In genomic region chr22:29359469-29359868, GRCh38 we compare ENCODE assay signal across 9 cellular contexts. TPM values are rescaled to one million over a fixed set of nuclear protein-coding genes. Genes with fewer than 3 reads are reported as not detected.
DNase-seq lines count a peak whose midpoint lies in the region; ATAC-seq and TF ChIP-seq lines count a peak whose summit lies in the region.
"Had no signal": no experiment of that assay in that cellular context is flagged by ENCODE, and none has a peak within 500 bp of the region (broad histone marks: within the 10 kb centered on the region; RNA-seq: fewer than 3 reads in every experiment).

No MANE protein-coding gene starts in this region.

- no peaks in the 10 kb centered on the region for H3K4me1 Mint-ChIP-seq in GM23338
- H3K4me1 Mint-ChIP-seq in T-cell: peaks cover 0 to 2% (median 0%) of the 10 kb centered on the region in 3 donors
- H3K4me1 Mint-ChIP-seq in activated T-helper 17 cell treated with anti-CD3 and anti-CD28 coated beads, Interleukin-2, amount 50 U/mL, for 72 hours: no peaks in the 10 kb centered on the region

- TF ChIP-seq CTCF in GM23338 (conservative IDR thresholded peaks at IDR 0.05; ENCODE audit: low read depth in 2 of 2) (peak; percentile 45 to 75), fibroblast of the aortic adventitia (IDR thresholded peaks at IDR 0.05; ENCODE audit: insufficient read depth, low read length) (peak; percentile 81)

- no peaks in the 10 kb centered on the region for H3K27me3 ChIP-seq in GM23338 (ENCODE audit: insufficient read depth)
- H3K27me3 ChIP-seq: neutrophil had no signal

- H3K79me2 ChIP-seq in GM23338 (replicated peaks; ENCODE audit: insufficient read depth): no peaks in the 10 kb centered on the region

- no peak overlapping the region for H3K4me2 ChIP-seq in GM23338

- peak; percentile 99 for ATAC-seq in GM23338
- ATAC-seq in GM21447 (IDR thresholded peaks at IDR 0.05; ENCODE audit: unreplicated experiment): no peak
- ATAC-seq in T-cell (replicated peaks in 1 of 4): no peak
- ATAC-seq in activated T-helper 17 cell treated with anti-CD3 and anti-CD28 coated beads, Interleukin-2, amount 50 U/mL, for 72 hours (replicated peaks): no peak

- H3F3A ChIP-seq in GM23338 (replicated peaks; ENCODE audit: low read depth): 0 out of 2 replicates have a peak, but pooled peaks cover 3% of the 10 kb centered on the region

- no peak overlapping the region for H2AFZ ChIP-seq in GM23338

- DNase-seq in GM23338 (ENCODE audit: low spot score) (peak; percentile 77), SK-MEL-5 (ENCODE audit: low read depth, low spot score) (peak; percentile 74), fibroblast of the aortic adventitia (ENCODE audit: low read depth) (peak; percentile 63), posterior cingulate gyrus (peak; percentile 33 to 95 (median 68)), NCI-H1105 treated with DMSO at 0.1 percent for 48 hours (lab: John Stamatoyannopoulos, UW) (no peak), T-cell (no peak)

- H3K4me3 Mint-ChIP-seq in GM23338 (no peak overlapping the region), T-cell (no peak overlapping the region)
- H3K4me3 Mint-ChIP-seq in activated T-helper 17 cell treated with anti-CD3 and anti-CD28 coated beads, Interleukin-2, amount 50 U/mL, for 72 hours: no peak overlapping the region

- CTCF ChIA-PET in T-cell (lab: Charles Lee): no interaction called here

- H4K20me1 ChIP-seq in GM23338 (replicated peaks; ENCODE audit: insufficient read depth): no peaks in the 10 kb centered on the region

- 0 out of 2 replicates have a peak overlapping the region, but pooled peaks have one; percentile 63 for H3K27ac ChIP-seq in GM23338 (ENCODE audit: low read depth)
- H3K27ac ChIP-seq: neutrophil had no signal

- peaks cover 6% of the 10 kb centered on the region for H3K27me3 Mint-ChIP-seq in GM23338 (ENCODE audit: insufficient read depth, low read depth, poor library complexity)
- no peaks in the 10 kb centered on the region for H3K27me3 Mint-ChIP-seq in T-cell
- H3K27me3 Mint-ChIP-seq in activated T-helper 17 cell treated with anti-CD3 and anti-CD28 coated beads, Interleukin-2, amount 50 U/mL, for 72 hours: no peaks in the 10 kb centered on the region

- H3K36me3 Mint-ChIP-seq in GM23338 (ENCODE audit: low read depth): peaks cover 39% of the 10 kb centered on the region
- H3K36me3 Mint-ChIP-seq in T-cell: peaks cover 44% of the 10 kb centered on the region
- H3K36me3 Mint-ChIP-seq in activated T-helper 17 cell treated with anti-CD3 and anti-CD28 coated beads, Interleukin-2, amount 50 U/mL, for 72 hours (ENCODE audit: low read depth): peaks cover 70% of the 10 kb centered on the region

- intact Hi-C loops in posterior cingulate gyrus (cut with DNase I): loop anchor here (5.0 kb wide), 1 partner anchor 47 kb away; no protein-coding TSS in a partner anchor

- POLR2A ChIA-PET in T-cell (lab: Charles Lee): no interaction called here

- H3K9me3 Mint-ChIP-seq in GM23338 (no peaks in the 10 kb centered on the region; the same call in 2 of the 3 replicates), T-cell (no peaks in the 10 kb centered on the region)
- no peaks in the 10 kb centered on the region for H3K9me3 Mint-ChIP-seq in activated T-helper 17 cell treated with anti-CD3 and anti-CD28 coated beads, Interleukin-2, amount 50 U/mL, for 72 hours

- in situ Hi-C loops in SK-MEL-5 (cut with HindIII; ENCODE audit: low pct_unique_long_range_greater_than_20kb, low sequenced_read_pairs): no loop called here

- H3K36me3 ChIP-seq in GM23338 (ENCODE audit: insufficient read depth): no peaks in the 10 kb centered on the region; the same call in 1 of the 2 replicates

- H3K4me3 ChIP-seq in GM23338: no peak overlapping the region
- no peak overlapping the region for H3K4me3 ChIP-seq in fibroblast of the aortic adventitia (ENCODE audit: low read depth, low read length)

- H3K27ac Mint-ChIP-seq in GM23338 (no peak overlapping the region; the same call in 1 of the 2 replicates), T-cell (no peak overlapping the region)
- no peak overlapping the region for H3K27ac Mint-ChIP-seq in activated T-helper 17 cell treated with anti-CD3 and anti-CD28 coated beads, Interleukin-2, amount 50 U/mL, for 72 hours

- H3K9me2 ChIP-seq in GM23338 (ENCODE audit: insufficient read depth): no peaks in the 10 kb centered on the region

- no peaks in the 10 kb centered on the region for H3K4me1 ChIP-seq in GM23338 (ENCODE audit: insufficient read depth)

TF ChIP-seq in GM23338, 12 proteins besides CTCF, POLR2A, EP300 and RAD21 (continues in another document):
- TF ChIP-seq, protein P1, sequence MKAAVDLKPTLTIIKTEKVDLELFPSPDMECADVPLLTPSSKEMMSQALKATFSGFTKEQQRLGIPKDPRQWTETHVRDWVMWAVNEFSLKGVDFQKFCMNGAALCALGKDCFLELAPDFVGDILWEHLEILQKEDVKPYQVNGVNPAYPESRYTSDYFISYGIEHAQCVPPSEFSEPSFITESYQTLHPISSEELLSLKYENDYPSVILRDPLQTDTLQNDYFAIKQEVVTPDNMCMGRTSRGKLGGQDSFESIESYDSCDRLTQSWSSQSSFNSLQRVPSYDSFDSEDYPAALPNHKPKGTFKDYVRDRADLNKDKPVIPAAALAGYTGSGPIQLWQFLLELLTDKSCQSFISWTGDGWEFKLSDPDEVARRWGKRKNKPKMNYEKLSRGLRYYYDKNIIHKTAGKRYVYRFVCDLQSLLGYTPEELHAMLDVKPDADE (IDR thresholded peaks at IDR 0.05): no peak

RNA-seq across cellular contexts. Expression of gene AP1B1, which starts 28.9 kb away (rescaled TPM):
- total RNA-seq in GM23338 (2014; rRNA removed; shearing (Covaris generic)): 67.5 and 74.4 TPM in 2 replicates
- 19.5 TPM in 2 replicates for polyA plus RNA-seq in GM23338 (2016; fragmentation: Nextera tagmentation; extraction: Ambion mirVana)
- total RNA-seq in SK-MEL-5 (2014; rRNA removed; shearing (Covaris generic)): 73.3 and 83.8 TPM in 2 replicates
- 95.0 and 122 TPM in 2 replicates for polyA plus RNA-seq in SK-MEL-5 (2015; cell fraction: cytosol; rRNA removed)
- 49.9 and 51.6 TPM in 2 replicates for polyA plus RNA-seq in SK-MEL-5 (2015; cell fraction: nucleus; rRNA removed)
- 19.0 and 46.3 TPM in 2 replicates for total RNA-seq in fibroblast of the aortic adventitia (ENCODE audit: low replicate concordance)
- total RNA-seq in T-cell: 10 to 100 TPM; 41.1 to 49.5 (median 47.1) TPM
- total RNA-seq in activated T-helper 17 cell treated with anti-CD3 and anti-CD28 coated beads, Interleukin-2, amount 50 U/mL, for 72 hours: 10 to 100 TPM; 33.8 to 83.7 TPM

RNA-seq across cellular contexts. Expression of gene RASL10A, which starts 44.0 kb away (rescaled TPM):
- 0.54 and 3.0 TPM in 2 replicates for total RNA-seq in GM23338 (2014; rRNA removed; shearing (Covaris generic))
- 0.99 and 1.6 TPM in 2 replicates for polyA plus RNA-seq in GM23338 (2016; fragmentation: Nextera tagmentation; extraction: Ambion mirVana)
- total RNA-seq in SK-MEL-5 (2014; rRNA removed; shearing (Covaris generic)): not detected in 2 replicates
- 0.44 and 0.57 TPM in 2 replicates for polyA plus RNA-seq in SK-MEL-5 (2015; cell fraction: cytosol; rRNA removed)
- 4.1 and 6.8 TPM in 2 replicates for polyA plus RNA-seq in SK-MEL-5 (2015; cell fraction: nucleus; rRNA removed)
- total RNA-seq in fibroblast of the aortic adventitia (ENCODE audit: low replicate concordance) (not detected in 2 replicates), T-cell (1 to 10 TPM in 1 of 5 donors, under 1 TPM in 3, not detected in 1; 0.33 to 1.2 (median 0.71) TPM)
- under 1 TPM; 0.58 to 0.61 TPM for total RNA-seq in activated T-helper 17 cell treated with anti-CD3 and anti-CD28 coated beads, Interleukin-2, amount 50 U/mL, for 72 hours

RNA-seq across cellular contexts. Expression of gene GAS2L1, which starts 53.0 kb away (rescaled TPM):
- total RNA-seq in GM23338 (2014; rRNA removed; shearing (Covaris generic)): 4.9 and 9.5 TPM in 2 replicates
- 3.7 and 5.2 TPM in 2 replicates for polyA plus RNA-seq in GM23338 (2016; fragmentation: Nextera tagmentation; extraction: Ambion mirVana)
- total RNA-seq in SK-MEL-5 (2014; rRNA removed; shearing (Covaris generic)): 6.9 and 9.1 TPM in 2 replicates
- 53.3 and 56.5 TPM in 2 replicates for polyA plus RNA-seq in SK-MEL-5 (2015; cell fraction: cytosol; rRNA removed)
- polyA plus RNA-seq in SK-MEL-5 (2015; cell fraction: nucleus; rRNA removed): 47.3 and 57.1 TPM in 2 replicates
- 5.0 and 15.0 TPM in 2 replicates for total RNA-seq in fibroblast of the aortic adventitia (ENCODE audit: low replicate concordance)
- 1 to 10 TPM in 1 of 5 donors, under 1 TPM in 4; 0.53 to 1.2 (median 0.85) TPM for total RNA-seq in T-cell
- total RNA-seq in activated T-helper 17 cell treated with anti-CD3 and anti-CD28 coated beads, Interleukin-2, amount 50 U/mL, for 72 hours: 1 to 10 TPM; 1.9 to 2.9 TPM

Comparison
In these comparisons a context has a peak if more than half of its experiments do, and no peak if none do; other contexts are left out.
1. DNase-seq: peak in GM23338 (single experiment), SK-MEL-5 (single experiment), fibroblast of the aortic adventitia (single experiment) and posterior cingulate gyrus (10 of 10); none in NCI-H1105 treated with DMSO at 0.1 percent for 48 hours (single experiment) and T-cell (0 of 34).